Comparison of ENCODE assay signal across 19 cellular contexts in genomic region chr21:38675450-38675849, GRCh38.
A peak's percentile ranks its signal among the peaks of the same experiment; 100 is the strongest.
DNase-seq lines count a peak whose midpoint lies in the region; ATAC-seq and TF ChIP-seq lines count a peak whose summit lies in the region.
"Had no signal": no experiment of that assay in that cellular context is flagged by ENCODE, and none has a peak within 500 bp of the region (broad histone marks: within the 10 kb centered on the region; RNA-seq: fewer than 3 reads in every experiment).

No MANE protein-coding gene starts in this region.

- DNase-seq in NCI-H2171 treated with DMSO at 0.1 percent for 48 hours (lab: John Stamatoyannopoulos, UW): peak; percentile 27
- DNase-seq in NCI-H2171 (lab: John Stamatoyannopoulos, UW): no peak
- DNase-seq in NCI-H748 (lab: John Stamatoyannopoulos, UW; ENCODE audit: unreplicated experiment): peak; percentile 71
- DNase-seq in left kidney (ENCODE audit: low read depth, low spot score): peak; percentile 60
- DNase-seq in thoracic aorta (ENCODE audit: low spot score): no peak
- no peak for DNase-seq in hypothalamus (lab: John Stamatoyannopoulos, UW)
- DNase-seq in endothelial cell (ENCODE audit: low spot score): no peak
- DNase-seq: CD4-positive, CD25-positive, alpha-beta regulatory T cell; DMS79 treated with DMSO at 0.1 percent for 48 hours; H9; HFFc6; Kasumi-1; NCI-H146; NCI-H2029 treated with DMSO at 0.1 percent for 48 hours; NCI-H526 treated with DMSO at 0.1 percent for 48 hours; PC-9; RPMI8226; SHP77; SW 1271 had no signal

- ATAC-seq in thoracic aorta (ENCODE audit: insufficient number of reproducible peaks, low FRiP score, low read depth): no peak

- no peaks in the 10 kb centered on the region for H3K36me3 ChIP-seq in thoracic aorta

- H3K27me3 Mint-ChIP-seq in endothelial cell (ENCODE audit: unreplicated experiment): no peaks in the 10 kb centered on the region

- no peak overlapping the region for H3K27ac Mint-ChIP-seq in endothelial cell (ENCODE audit: unreplicated experiment)
- H3K27ac Mint-ChIP-seq: CD4-positive, CD25-positive, alpha-beta regulatory T cell; H9; HFFc6 had no signal

- no peak for TF ChIP-seq CTCF in thoracic aorta (IDR thresholded peaks at IDR 0.05)
- no peak for TF ChIP-seq CTCF in endothelial cell (IDR thresholded peaks at IDR 0.05; ENCODE audit: unreplicated experiment)

- peaks cover 18 to 68% of the 10 kb centered on the region in 2 donors for H3K4me1 ChIP-seq in thoracic aorta (ENCODE audit: control insufficient read depth in 1 of 2, low read depth in 2 of 2)

- H3K4me3 ChIP-seq in thoracic aorta: peak overlapping the region; percentile 52
- H3K4me3 ChIP-seq: PC-9 had no signal

- no peaks in the 10 kb centered on the region for H3K27me3 ChIP-seq in thoracic aorta (replicated peaks; ENCODE audit: insufficient read depth)

- no peak overlapping the region for H3K4me3 Mint-ChIP-seq in endothelial cell (ENCODE audit: unreplicated experiment)
- H3K4me3 Mint-ChIP-seq: CD4-positive, CD25-positive, alpha-beta regulatory T cell; H9; HFFc6 had no signal

- H3K27ac ChIP-seq in thoracic aorta: peak overlapping the region in 1 of 2 donors; percentile 61
- H3K27ac ChIP-seq: PC-9 had no signal

- no peaks in the 10 kb centered on the region for H3K9me3 ChIP-seq in thoracic aorta

- H3K36me3 Mint-ChIP-seq in endothelial cell (ENCODE audit: low read depth, unreplicated experiment): no peaks in the 10 kb centered on the region
- H3K36me3 Mint-ChIP-seq: CD4-positive, CD25-positive, alpha-beta regulatory T cell had no signal

- no peaks in the 10 kb centered on the region for H3K4me1 Mint-ChIP-seq in endothelial cell (ENCODE audit: unreplicated experiment)

- no peaks in the 10 kb centered on the region for H3K9me3 Mint-ChIP-seq in endothelial cell (ENCODE audit: unreplicated experiment)
- H3K9me3 Mint-ChIP-seq: HFFc6 had no signal

Comparison
In these comparisons a context has a peak if more than half of its experiments do, and no peak if none do; other contexts are left out.
1. DNase-seq: peak in NCI-H2171 treated with DMSO at 0.1 percent for 48 hours (single experiment), NCI-H748 (single experiment) and left kidney (single experiment); none in NCI-H2171 (single experiment), thoracic aorta (single experiment), hypothalamus (0 of 51) and endothelial cell (single experiment).